In genomic region chr22:25090225-25090651, GRCh38 we compare ENCODE assay signal across 20 cellular contexts.
DNase-seq lines count a peak whose midpoint lies in the region; ATAC-seq, FAIRE-seq and TF ChIP-seq lines count a peak whose summit lies in the region.
"Had no signal": no experiment of that assay in that cellular context is flagged by ENCODE, and none has a peak within 500 bp of the region (broad histone marks: within the 10 kb centered on the region; RNA-seq: fewer than 3 reads in every experiment).

No MANE protein-coding gene starts in this region.

- ATAC-seq in HepG2: no peak
- no peak for ATAC-seq in aorta (ENCODE audit: low FRiP score)

- H3K9ac ChIP-seq in liver (ENCODE audit: low read depth in 1 of 2, low read length in 2 of 2) (no peak overlapping the region), HepG2 (ENCODE audit: insufficient read depth, low read depth, low read length) (no peak overlapping the region)

- 86% methylated on average over 8 of the region's 8 CpGs for WGBS in liver
- WGBS in HepG2 (ENCODE audit: low lambda C conversion rate): 100% methylated on average over 2 of the region's 8 CpGs
- WGBS in aorta, 2 donors: 6 to 9% methylated on average over 8 of the region's 8 CpGs

- H3K27ac Mint-ChIP-seq in T-helper 1 cell treated with Interleukin-12 subunit alpha and Interleukin-12 subunit beta and Interleukin-4 antibody, amounts not matched to agents 30 μg/mL and 1 μg/mL, for 36 hours: peak overlapping the region; percentile 18
- H3K27ac Mint-ChIP-seq: CD14-positive monocyte had no signal

- H3K27me3 ChIP-seq in liver (ENCODE audit: control insufficient read depth in 4 of 4, insufficient read depth in 4 of 4, low read length in 3 of 4): no peaks in the 10 kb centered on the region
- H3K27me3 ChIP-seq in HepG2 (ENCODE audit: control insufficient read depth in 1 of 2, insufficient read depth in 2 of 2, low read length in 2 of 2): no peaks in the 10 kb centered on the region
- no peaks in the 10 kb centered on the region for H3K27me3 ChIP-seq in right atrium auricular region
- no peaks in the 10 kb centered on the region for H3K27me3 ChIP-seq in aorta (ENCODE audit: control insufficient read depth in 1 of 2, insufficient read depth in 2 of 2, low read length in 1 of 2)

- no peak overlapping the region for H3K4me2 ChIP-seq in HepG2 (ENCODE audit: low read depth, low read length)

- H3K36me3 Mint-ChIP-seq in T-helper 1 cell treated with Interleukin-12 subunit alpha and Interleukin-12 subunit beta and Interleukin-4 antibody, amounts not matched to agents 30 μg/mL and 1 μg/mL, for 36 hours (ENCODE audit: low read depth): peaks cover 9% of the 10 kb centered on the region
- H3K36me3 Mint-ChIP-seq: CD14-positive monocyte had no signal

- no peak overlapping the region for H3K4me3 Mint-ChIP-seq in T-helper 1 cell treated with Interleukin-12 subunit alpha and Interleukin-12 subunit beta and Interleukin-4 antibody, amounts not matched to agents 30 μg/mL and 1 μg/mL, for 36 hours
- H3K4me3 Mint-ChIP-seq: CD14-positive monocyte, IgD-negative memory B cell had no signal

- TF ChIP-seq CTCF in liver (IDR thresholded peaks at IDR 0.05; ENCODE audit: low read depth, low read length, missing input control): no peak
- no peak for TF ChIP-seq CTCF in HepG2 (CRISPR knock-in tag; IDR thresholded peaks at IDR 0.05)
- no peak for TF ChIP-seq CTCF in right atrium auricular region (IDR thresholded peaks at IDR 0.05)

- BruUV-seq in HepG2 (replicated peaks; lab: Mats Ljungman, UMichigan): no TSS peak

- DNase-seq in T-helper 1 cell (no peak), HepG2 (ENCODE audit: low spot score) (no peak), right atrium auricular region (ENCODE audit: low spot score) (no peak), aorta (no peak), NOMO-1 treated with dmso at 0.1 percent for 144 hours (lab: John Stamatoyannopoulos, UW; ENCODE audit: unreplicated experiment) (no peak)
- DNase-seq in stimulated activated CD4-positive, alpha-beta T cell treated with anti-CD3 and anti-CD28 coated beads, Interleukin-2, amount 100 ng/mL, for 48 hours: no peak
- DNase-seq: AML-193, DMS79 treated with DMSO at 0.1 percent for 48 hours, Karpas-422, NCI-H1436, NCI-H2029, NCI-H2171, NCI-H526 had no signal

- no peak for FAIRE-seq in HepG2 (lab: Jason Lieb, UNC)
- FAIRE-seq: H1, HTR-8/SVneo had no signal

- CTCF ChIA-PET in HepG2 (lab: Yijun Ruan, JAX; ENCODE audit: low intra/inter-chr PET ratio, low total read pairs): no interaction called here

- H3K27ac ChIP-seq in liver (ENCODE audit: low read depth in 1 of 2, low read length in 2 of 2): no peak overlapping the region
- no peak overlapping the region for H3K27ac ChIP-seq in HepG2 (ENCODE audit: extremely low read length, insufficient read depth, low read length)
- H3K27ac ChIP-seq in right atrium auricular region: peak overlapping the region; percentile 22 to 27
- peak overlapping the region; percentile 48 to 49 for H3K27ac ChIP-seq in aorta (ENCODE audit: low read depth in 1 of 2, low read length in 2 of 2)
- H3K27ac ChIP-seq: 22Rv1 had no signal

- H3K9me3 Mint-ChIP-seq in T-helper 1 cell treated with Interleukin-12 subunit alpha and Interleukin-12 subunit beta and Interleukin-4 antibody, amounts not matched to agents 30 μg/mL and 1 μg/mL, for 36 hours: no peaks in the 10 kb centered on the region
- H3K9me3 Mint-ChIP-seq: CD14-positive monocyte had no signal

- TF ChIP-seq RAD21 in liver (IDR thresholded peaks at IDR 0.05): no peak
- TF ChIP-seq RAD21 in HepG2 (CRISPR knock-in tag; IDR thresholded peaks at IDR 0.05): no peak

- no peak overlapping the region for H2AFZ ChIP-seq in HepG2 (ENCODE audit: low read length)

- intact Hi-C loops in HepG2 (cut with micrococcal nuclease; ENCODE audit: unreplicated experiment): no loop called here
- intact Hi-C loops in aorta (cut with DNase I): no loop called here

- H3K9me3 ChIP-seq in liver (ENCODE audit: control insufficient read depth in 4 of 4, low read length in 3 of 4) (no peaks in the 10 kb centered on the region), HepG2 (ENCODE audit: low read length) (no peaks in the 10 kb centered on the region), right atrium auricular region (no peaks in the 10 kb centered on the region), aorta (ENCODE audit: control insufficient read depth, low read length) (no peaks in the 10 kb centered on the region)

- H3K4me1 Mint-ChIP-seq in T-helper 1 cell treated with Interleukin-12 subunit alpha and Interleukin-12 subunit beta and Interleukin-4 antibody, amounts not matched to agents 30 μg/mL and 1 μg/mL, for 36 hours (ENCODE audit: low read depth): peaks cover 40% of the 10 kb centered on the region

- TF ChIP-seq EP300 in HepG2 (IDR thresholded peaks at IDR 0.05; ENCODE audit: low read depth in 2 of 2, low read length in 2 of 2) (no peak), HepG2 (CRISPR knock-in tag; IDR thresholded peaks at IDR 0.05; ENCODE audit: borderline replicate concordance) (no peak)

- in situ Hi-C loops in HepG2 (cut with HindIII; ENCODE audit: extremely low pct_ligation_motif_present, low pct_unique_long_range_greater_than_20kb): no loop called here

- H3K4me1 ChIP-seq in liver (ENCODE audit: control insufficient read depth in 4 of 4, insufficient read depth in 4 of 4, low read length in 3 of 4) (peaks cover 3 to 16% (median 14%) of the 10 kb centered on the region in 4 donors), HepG2 (ENCODE audit: insufficient read depth, low read length) (peaks cover 26% of the 10 kb centered on the region), right atrium auricular region (peaks cover 0 to 44% of the 10 kb centered on the region in 2 donors), aorta (ENCODE audit: control insufficient read depth in 1 of 2, insufficient read depth in 2 of 2, low read length in 2 of 2) (peaks cover 0 to 2% of the 10 kb centered on the region in 2 donors)

- POLR2A ChIA-PET in HepG2 (lab: Yijun Ruan, JAX): no interaction called here

- TF ChIP-seq POLR2A in HepG2 (IDR thresholded peaks at IDR 0.05; ENCODE audit: insufficient read depth in 1 of 2, low read depth in 2 of 2, low read length in 2 of 2): no peak

- H3K36me3 ChIP-seq in liver (ENCODE audit: control insufficient read depth in 4 of 4, insufficient read depth in 3 of 4, low read depth in 1 of 4, low read length in 3 of 4) (no peaks in the 10 kb centered on the region), HepG2 (replicated peaks in 1 of 2; ENCODE audit: control insufficient read depth in 1 of 2, insufficient read depth in 2 of 2, low read length in 2 of 2) (no peaks in the 10 kb centered on the region), right atrium auricular region (no peaks in the 10 kb centered on the region), aorta (ENCODE audit: control insufficient read depth in 1 of 2, insufficient read depth in 2 of 2, low read length in 1 of 2) (peaks cover 0 to 2% of the 10 kb centered on the region in 2 donors)

- no peaks in the 10 kb centered on the region for H3K27me3 Mint-ChIP-seq in T-helper 1 cell treated with Interleukin-12 subunit alpha and Interleukin-12 subunit beta and Interleukin-4 antibody, amounts not matched to agents 30 μg/mL and 1 μg/mL, for 36 hours (ENCODE audit: low read depth)

- H3K79me2 ChIP-seq in HepG2 (ENCODE audit: insufficient read depth, low read length): no peaks in the 10 kb centered on the region

- H3K4me3 ChIP-seq in liver (ENCODE audit: low read depth in 1 of 3, low read length in 3 of 3) (no peak overlapping the region), HepG2 (replicated peaks in 1 of 3; ENCODE audit: insufficient read depth in 1 of 3, low read depth in 2 of 3, low read length in 3 of 3) (no peak overlapping the region), right atrium auricular region (no peak overlapping the region), aorta (ENCODE audit: low read length in 2 of 2) (no peak overlapping the region)

- no peaks in the 10 kb centered on the region for H4K20me1 ChIP-seq in HepG2 (ENCODE audit: insufficient read depth, low read length)

TF ChIP-seq in liver, 16 proteins besides CTCF, POLR2A, EP300 and RAD21:
- TF ChIP-seq NR2F2 (IDR thresholded peaks at IDR 0.05) (peak; percentile 55), GABPA (IDR thresholded peaks at IDR 0.05 in 1 of 2, conservative IDR thresholded peaks at IDR 0.05 in 1 of 2) (no peak), YY1 (IDR thresholded peaks at IDR 0.05) (no peak)

TF ChIP-seq in HepG2, 621 proteins besides CTCF, POLR2A, EP300 and RAD21:
- TF ChIP-seq CENPT (CRISPR knock-in tag; IDR thresholded peaks at IDR 0.05; ENCODE audit: low read depth) (no peak), ZNF891 (CRISPR knock-in tag; IDR thresholded peaks at IDR 0.05) (no peak)

Comparison
In these comparisons a context has a peak if more than half of its experiments do, and no peak if none do; other contexts are left out.
1. H3K27ac ChIP-seq: peak in right atrium auricular region (2 of 2) and aorta (2 of 2); none in liver (0 of 2) and HepG2 (single experiment).